12 cellular contexts compared by ENCODE assay signal in genomic region chr14:92510972-92511371, GRCh38. TPM values are rescaled to one million over a fixed set of nuclear protein-coding genes. Genes with fewer than 3 reads are reported as not detected.
A peak's percentile ranks its signal among the peaks of the same experiment; 100 is the strongest.
DNase-seq lines count a peak whose midpoint lies in the region; TF ChIP-seq lines count a peak whose summit lies in the region.
"Had no signal": no experiment of that assay in that cellular context is flagged by ENCODE, and none has a peak within 500 bp of the region (broad histone marks: within the 10 kb centered on the region; RNA-seq: fewer than 3 reads in every experiment).

No MANE protein-coding gene starts in this region.

- H3K27ac Mint-ChIP-seq in Caco-2 (ENCODE audit: unreplicated experiment): peak overlapping the region; percentile 72
- peak overlapping the region in 1 of 3 experiments; percentile 64 for H3K27ac Mint-ChIP-seq in nephron

- no peaks in the 10 kb centered on the region for H3K9me3 ChIP-seq in Caco-2
- H3K9me3 ChIP-seq in HUES64 (ENCODE audit: insufficient read depth, low read depth, low read length): no peaks in the 10 kb centered on the region
- no peaks in the 10 kb centered on the region for H3K9me3 ChIP-seq in mammary epithelial cell (replicated peaks; ENCODE audit: insufficient read depth, low read length)
- H3K9me3 ChIP-seq: thoracic aorta had no signal

- H4K20me1 ChIP-seq in mammary epithelial cell (ENCODE audit: insufficient read depth, low read length): no peaks in the 10 kb centered on the region

- no peaks in the 10 kb centered on the region for H3K27me3 Mint-ChIP-seq in Caco-2 (ENCODE audit: insufficient read depth, unreplicated experiment)
- peaks cover 36% of the 10 kb centered on the region for H3K27me3 Mint-ChIP-seq in nephron (ENCODE audit: low read depth)

- no peaks in the 10 kb centered on the region for H3K79me2 ChIP-seq in mammary epithelial cell (ENCODE audit: insufficient read depth, low read length)

- CTCF ChIA-PET in Caco-2 (lab: Charles Lee): interaction anchor here (0.6 kb wide), 1 partner anchor 97 kb away, joined by 3 read pairs; no protein-coding TSS in a partner anchor
- CTCF ChIA-PET in mammary epithelial cell (lab: Charles Lee; ENCODE audit: low non-redundant PET): interaction anchor here (0.5 to 0.6 kb wide), 2 partner anchors 47 to 1233 kb away, joined by 4 to 9 read pairs; no protein-coding TSS in a partner anchor

- no peak overlapping the region for H3K4me2 ChIP-seq in mammary epithelial cell (ENCODE audit: insufficient read depth, low read depth, low read length)

- POLR2A ChIA-PET in Caco-2 (lab: Charles Lee): no interaction called here

- H3K9me3 Mint-ChIP-seq in Caco-2 (ENCODE audit: unreplicated experiment): no peaks in the 10 kb centered on the region
- no peaks in the 10 kb centered on the region for H3K9me3 Mint-ChIP-seq in nephron

- DNase-seq in Caco-2 (peak; percentile 68 to 75), mammary epithelial cell (no peak), putamen (ENCODE audit: low spot score) (no peak), occipital lobe (lab: John Stamatoyannopoulos, UW) (no peak), G401 (ENCODE audit: low spot score) (no peak), COLO829 (ENCODE audit: low spot score) (no peak)
- DNase-seq: caudate nucleus; NCI-H2227 treated with DMSO at 0.1 percent for 48 hours; stimulated activated CD4-positive, alpha-beta T cell treated with anti-CD3 and anti-CD28 coated beads, Interleukin-4, amount 100 ng/mL, for 1 hour had no signal

- no peak overlapping the region for H3K4me3 Mint-ChIP-seq in Caco-2 (ENCODE audit: unreplicated experiment)
- H3K4me3 Mint-ChIP-seq in nephron: peak overlapping the region; percentile 34 to 82 (median 53)

- in situ Hi-C loops in mammary epithelial cell (cut with MboI; ENCODE audit: low sequenced_read_pairs in 2 of 2): no loop called here
- in situ Hi-C loops in G401 (cut with HindIII; ENCODE audit: low sequenced_read_pairs): no loop called here

- H3K4me1 ChIP-seq in Caco-2 (peaks cover 27% of the 10 kb centered on the region; the same call in 1 of the 2 replicates), HUES64 (ENCODE audit: insufficient read depth, low read length) (no peaks in the 10 kb centered on the region), mammary epithelial cell (ENCODE audit: insufficient read depth, low read length) (peaks cover 25% of the 10 kb centered on the region)

- peak overlapping the region; percentile 59 for H2AFZ ChIP-seq in mammary epithelial cell (ENCODE audit: low read depth, low read length)

- H3K4me3 ChIP-seq in Caco-2 (ENCODE audit: low read depth, low read length) (no peak overlapping the region), HUES64 (ENCODE audit: low read length) (no peak overlapping the region), mammary epithelial cell (replicated peaks in 1 of 3; ENCODE audit: insufficient read depth in 1 of 3, low read depth in 2 of 3, low read length in 3 of 3) (no peak overlapping the region)
- H3K4me3 ChIP-seq: thoracic aorta had no signal

- 75% methylated on average over 2 of the region's 2 CpGs for WGBS in HUES64
- 35% methylated on average over 2 of the region's 2 CpGs for WGBS in mammary epithelial cell (ENCODE audit: low coverage, missing lambda C conversion rate)

- H3K36me3 Mint-ChIP-seq in Caco-2 (ENCODE audit: insufficient read depth, unreplicated experiment): no peaks in the 10 kb centered on the region
- H3K36me3 Mint-ChIP-seq in nephron (ENCODE audit: low read depth): no peaks in the 10 kb centered on the region

- no peaks in the 10 kb centered on the region for H3K36me3 ChIP-seq in Caco-2 (ENCODE audit: control insufficient read depth, insufficient read depth, low read length)
- H3K36me3 ChIP-seq in HUES64 (ENCODE audit: insufficient read depth, low read length): no peaks in the 10 kb centered on the region
- H3K36me3 ChIP-seq in mammary epithelial cell (ENCODE audit: insufficient read depth, low read length): no peaks in the 10 kb centered on the region
- H3K36me3 ChIP-seq: thoracic aorta had no signal

- no TSS peak for BruUV-seq in Caco-2 (replicated peaks; lab: Mats Ljungman, UMichigan)
- no TSS peak for BruUV-seq in mammary epithelial cell (replicated peaks; lab: Mats Ljungman, UMichigan)

- H3K27me3 ChIP-seq in Caco-2 (replicated peaks; ENCODE audit: control insufficient read depth, insufficient read depth, low read length) (no peaks in the 10 kb centered on the region), HUES64 (ENCODE audit: insufficient read depth, low read length) (peaks cover 38% of the 10 kb centered on the region), mammary epithelial cell (ENCODE audit: insufficient read depth, low read length) (no peaks in the 10 kb centered on the region)

- H3K4me1 Mint-ChIP-seq in Caco-2 (ENCODE audit: low read depth, unreplicated experiment) (peaks cover 18% of the 10 kb centered on the region), nephron (peaks cover 7% of the 10 kb centered on the region)

- dilution Hi-C loops in mammary epithelial cell (cut with HindIII; ENCODE audit: low sequenced_read_pairs): no loop called here

- TF ChIP-seq CTCF in Caco-2 (IDR thresholded peaks at IDR 0.05; ENCODE audit: insufficient read depth in 1 of 2, low read depth in 1 of 2, low read length in 1 of 2, severe bottlenecking in 1 of 2, unreplicated experiment in 1 of 2): peak; percentile 40 to 53
- TF ChIP-seq CTCF in mammary epithelial cell (conservative IDR thresholded peaks at IDR 0.05 in 1 of 2, IDR thresholded peaks at IDR 0.05 in 1 of 2; ENCODE audit: extremely low read depth in 1 of 2, insufficient read depth in 1 of 2, low read depth in 1 of 2, low read length in 2 of 2): no peak
- TF ChIP-seq CTCF in nephron (IDR thresholded peaks at IDR 0.05; ENCODE audit: unreplicated experiment in 3 of 3): no peak

- no peak overlapping the region for H3K9ac ChIP-seq in HUES64 (ENCODE audit: low read depth, low read length)
- no peak overlapping the region for H3K9ac ChIP-seq in mammary epithelial cell (ENCODE audit: insufficient read depth, low read length)

- peak overlapping the region; percentile 12; the same call in 1 of the 2 replicates for H3K27ac ChIP-seq in HUES64 (ENCODE audit: low read depth, low read length)
- peak overlapping the region; percentile 51 for H3K27ac ChIP-seq in mammary epithelial cell (ENCODE audit: insufficient read depth, low read depth, low read length)

- intact Hi-C loops in Caco-2 (cut with micrococcal nuclease; ENCODE audit: unreplicated experiment): loop anchor here (1.0 kb wide), 1 partner anchor 39 kb away; no protein-coding TSS in a partner anchor
- intact Hi-C loops in mammary epithelial cell (cut with micrococcal nuclease): loop anchor here (1.0 to 10.0 kb wide), 4 partner anchors 39 to 116 kb away; no protein-coding TSS in a partner anchor

RNA-seq across cellular contexts. Expression of gene RIN3, which starts 2.6 kb away (rescaled TPM):
- 18.4 and 20.7 TPM in 2 replicates for total RNA-seq in Caco-2 (2022)
- polyA plus RNA-seq in HUES64 (2013, experiment 1 of 2): 1.7 TPM
- polyA plus RNA-seq in HUES64 (2013, experiment 2 of 2): 2.3 TPM
- total RNA-seq in mammary epithelial cell: 10 to 100 TPM in 1 of 2 donors, 1 to 10 TPM in 1; 3.5 to 14.5 TPM
- 2.4 TPM for polyA plus RNA-seq in mammary epithelial cell
- 7.4 TPM for polyA minus RNA-seq in mammary epithelial cell
- 1.4 TPM for total RNA-seq in occipital lobe
- total RNA-seq in G401 (2014; rRNA removed; shearing (Covaris generic)): 0.18 and 0.85 TPM in 2 replicates

Comparison
In these comparisons a context has a peak if more than half of its experiments do, and no peak if none do; other contexts are left out.
1. DNase-seq: peak in Caco-2 (2 of 2); none in mammary epithelial cell (single experiment), putamen (single experiment), occipital lobe (single experiment), G401 (single experiment) and COLO829 (single experiment).
2. CTCF ChIP-seq: peak in Caco-2 (2 of 2); none in mammary epithelial cell (0 of 2) and nephron (0 of 3).